In genomic region chr6:13457577-13457976, GRCh38 we compare ENCODE assay signal across 13 cellular contexts. TPM values are rescaled to one million over a fixed set of nuclear protein-coding genes. Genes with fewer than 3 reads are reported as not detected.
DNase-seq lines count a peak whose midpoint lies in the region; ATAC-seq, FAIRE-seq and TF ChIP-seq lines count a peak whose summit lies in the region.
"Had no signal": no experiment of that assay in that cellular context is flagged by ENCODE, and none has a peak within 500 bp of the region (broad histone marks: within the 10 kb centered on the region; RNA-seq: fewer than 3 reads in every experiment).

No MANE protein-coding gene starts in this region.

- H3K36me3 Mint-ChIP-seq in GM23338 (ENCODE audit: low read depth) = peaks cover 8% of the 10 kb centered on the region; the same call in 1 of the 3 replicates

- no peaks in the 10 kb centered on the region for H3K9me3 Mint-ChIP-seq in GM23338

- DNase-seq in AG08395 (ENCODE audit: low spot score) (peak; percentile 18), GM23338 (ENCODE audit: low spot score) (no peak), bronchial epithelial cell (ENCODE audit: low read depth) (peak; percentile 84), right cardiac atrium (peak; percentile 43 to 77 (median 64)), GM10248 (ENCODE audit: extremely low spot score) (no peak), ecto neural progenitor cell (ENCODE audit: low spot score) (no peak), suprapubic skin (ENCODE audit: low spot score in 2 of 2) (no peak)
- DNase-seq: dermis blood vessel endothelial cell, DMS153, NCI-H1092 treated with DMSO at 0.1 percent for 48 hours had no signal

- H3K9me2 ChIP-seq in GM23338 (ENCODE audit: insufficient read depth) = no peaks in the 10 kb centered on the region

- TF ChIP-seq POLR2A in suprapubic skin (IDR thresholded peaks at IDR 0.05) = no peak

- H3K4me2 ChIP-seq in GM23338 = no peak overlapping the region

- no peak overlapping the region for H3K4me3 ChIP-seq in GM23338
- H3K4me3 ChIP-seq in bronchial epithelial cell (ENCODE audit: low read depth, low read length) = no peak overlapping the region
- no peak overlapping the region for H3K4me3 ChIP-seq in right cardiac atrium (ENCODE audit: low read length)
- no peak overlapping the region for H3K4me3 ChIP-seq in suprapubic skin
- H3K4me3 ChIP-seq: BLaER1 treated with 17β-estradiol and CSF1 and Interleukin-3, amounts not matched to agents 10 nM and 100 nM; thoracic aorta had no signal

- no peak for FAIRE-seq in bronchial epithelial cell (lab: Jason Lieb, UNC)
- FAIRE-seq: frontal cortex had no signal

- 0 out of 2 replicates have a peak overlapping the region, but pooled peaks have one; percentile 34 for H3K27ac Mint-ChIP-seq in GM23338

- no peak for TF ChIP-seq EP300 in suprapubic skin (IDR thresholded peaks at IDR 0.05)

- H3K4me1 Mint-ChIP-seq in GM23338 = peaks cover 37% of the 10 kb centered on the region

- H2AFZ ChIP-seq in GM23338 = no peak overlapping the region

- no peaks in the 10 kb centered on the region; the same call in 1 of the 2 replicates for H4K20me1 ChIP-seq in GM23338 (replicated peaks; ENCODE audit: insufficient read depth)

- 0 out of 2 replicates have a peak, but pooled peaks cover 2% of the 10 kb centered on the region for H3F3A ChIP-seq in GM23338 (replicated peaks; ENCODE audit: low read depth)

- H3K36me3 ChIP-seq in GM23338 (ENCODE audit: insufficient read depth) (no peaks in the 10 kb centered on the region), bronchial epithelial cell (ENCODE audit: control insufficient read depth, insufficient read depth, low read length) (no peaks in the 10 kb centered on the region), suprapubic skin (no peaks in the 10 kb centered on the region)
- H3K36me3 ChIP-seq: thoracic aorta had no signal

- CTCF ChIA-PET in GM10248 (lab: Yijun Ruan, JAX) = interaction anchor here (0.9 to 5.6 kb wide), 6 partner anchors 9 to 117 kb away, joined by 3 to 31 read pairs (median 6); partner anchors contain the start of gene SIRT5

- no peak overlapping the region for H3K27ac ChIP-seq in GM23338 (ENCODE audit: low read depth)
- peak overlapping the region; percentile 56 for H3K27ac ChIP-seq in right cardiac atrium (ENCODE audit: low read length)
- H3K27ac ChIP-seq in suprapubic skin = no peak overlapping the region
- H3K27ac ChIP-seq: BLaER1 treated with 17β-estradiol and CSF1 and Interleukin-3, amounts not matched to agents 10 nM and 100 nM; thoracic aorta had no signal

- POLR2A ChIA-PET in GM10248 (lab: Yijun Ruan, JAX) = no interaction called here

- TF ChIP-seq CTCF in GM23338 (conservative IDR thresholded peaks at IDR 0.05; ENCODE audit: low read depth in 2 of 2) (no peak), bronchial epithelial cell (IDR thresholded peaks at IDR 0.05; ENCODE audit: insufficient read depth, low read length, severe bottlenecking) (no peak), GM10248 (IDR thresholded peaks at IDR 0.05; ENCODE audit: control extremely low read depth, extremely low read depth, low read depth, missing control alignments) (no peak), suprapubic skin (IDR thresholded peaks at IDR 0.05) (no peak)

- peaks cover 10% of the 10 kb centered on the region for H3K27me3 Mint-ChIP-seq in GM23338 (ENCODE audit: insufficient read depth, low read depth, poor library complexity)

- no peaks in the 10 kb centered on the region for H3K9me3 ChIP-seq in right cardiac atrium (ENCODE audit: control insufficient read depth, low read length)
- no peaks in the 10 kb centered on the region for H3K9me3 ChIP-seq in suprapubic skin
- H3K9me3 ChIP-seq: thoracic aorta had no signal

- H3K27me3 ChIP-seq in GM23338 (ENCODE audit: insufficient read depth) = no peaks in the 10 kb centered on the region
- no peaks in the 10 kb centered on the region for H3K27me3 ChIP-seq in bronchial epithelial cell (ENCODE audit: control insufficient read depth, insufficient read depth, low read length)
- no peaks in the 10 kb centered on the region for H3K27me3 ChIP-seq in right cardiac atrium (ENCODE audit: control insufficient read depth, insufficient read depth)
- no peaks in the 10 kb centered on the region for H3K27me3 ChIP-seq in suprapubic skin
- H3K27me3 ChIP-seq: BLaER1 treated with 17β-estradiol and CSF1 and Interleukin-3, amounts not matched to agents 10 nM and 100 nM had no signal

- peaks cover 9% of the 10 kb centered on the region; the same call in 1 of the 2 replicates for H3K79me2 ChIP-seq in GM23338 (replicated peaks; ENCODE audit: insufficient read depth)

- ATAC-seq in GM23338 (no peak), right cardiac atrium (peak; percentile 19 to 25)

- H3K4me1 ChIP-seq in GM23338 (ENCODE audit: insufficient read depth) = peaks cover 25% of the 10 kb centered on the region
- peaks cover 41% of the 10 kb centered on the region for H3K4me1 ChIP-seq in right cardiac atrium (ENCODE audit: control insufficient read depth, insufficient read depth, low read length)
- peaks cover 29% of the 10 kb centered on the region for H3K4me1 ChIP-seq in suprapubic skin

- WGBS in right cardiac atrium = 52% methylated on average over 7 of the region's 7 CpGs
- 49% methylated on average over 7 of the region's 7 CpGs for WGBS in suprapubic skin

- no peak overlapping the region for H3K4me3 Mint-ChIP-seq in GM23338

- intact Hi-C loops in right cardiac atrium (cut with DNase I) = no loop called here

TF ChIP-seq in GM23338, 12 proteins besides CTCF, POLR2A, EP300 and RAD21 (continues in another document):
- TF ChIP-seq JUNB (IDR thresholded peaks at IDR 0.05; ENCODE audit: unreplicated experiment) = no peak
- TF ChIP-seq ZNF331 (CRISPR knock-in tag; IDR thresholded peaks at IDR 0.05; ENCODE audit: low read depth) = no peak
- TF ChIP-seq ETS1 (IDR thresholded peaks at IDR 0.05) = no peak

RNA-seq across cellular contexts. Expression of gene GFOD1, which starts 29.8 kb away (rescaled TPM):
- total RNA-seq in GM23338 (2014; rRNA removed; shearing (Covaris generic)) = 12.8 and 13.1 TPM in 2 replicates
- polyA plus RNA-seq in GM23338 (2016; fragmentation: Nextera tagmentation; extraction: Ambion mirVana) (4.1 and 4.9 TPM in 2 replicates), right cardiac atrium (30.3 TPM)
- total RNA-seq in bronchial epithelial cell (16.3 and 20.6 TPM in 2 replicates), right cardiac atrium (10 to 100 TPM; 51.0 to 81.7 (median 54.7) TPM), suprapubic skin (10 to 100 TPM in 3 of 4 donors, 1 to 10 TPM in 1; 7.5 to 15.2 (median 13.7) TPM)

Comparison
In these comparisons a context has a peak if more than half of its experiments do, and no peak if none do; other contexts are left out.
1. DNase-seq: peak in AG08395 (single experiment), bronchial epithelial cell (single experiment) and right cardiac atrium (3 of 3); none in GM23338 (single experiment), GM10248 (single experiment), ecto neural progenitor cell (single experiment) and suprapubic skin (0 of 2).